4 cellular contexts compared by ENCODE assay signal in genomic region chr19:2250765-2251576, GRCh38.
TF ChIP-seq lines count a peak whose summit lies in the region.

No MANE protein-coding gene starts in this region.

TF ChIP-seq in SK-N-SH, 30 proteins besides CTCF, POLR2A, EP300 and RAD21:
- no peak for TF ChIP-seq USF2 (IDR thresholded peaks at IDR 0.05; ENCODE audit: borderline replicate concordance, low read depth, low read length)
- TF ChIP-seq MXI1 (IDR thresholded peaks at IDR 0.05; ENCODE audit: low read depth, low read length), result no peak
- TF ChIP-seq SMC3 (IDR thresholded peaks at IDR 0.05; ENCODE audit: low read depth, low read length), result no peak
- no peak for TF ChIP-seq RCOR1 (IDR thresholded peaks at IDR 0.05; ENCODE audit: low read length)
- TF ChIP-seq MEF2A (IDR thresholded peaks at IDR 0.05; ENCODE audit: borderline replicate concordance, low read depth), result no peak
- no peak for TF ChIP-seq FOXJ3 (CRISPR knock-in tag; IDR thresholded peaks at IDR 0.05)
- TF ChIP-seq JUND (IDR thresholded peaks at IDR 0.05), result no peak
- TF ChIP-seq CHD2 (IDR thresholded peaks at IDR 0.05; ENCODE audit: low read length, partially characterized antibody), result no peak
TF ChIP-seq in SK-N-SH: peak in this region for 0.

TF ChIP-seq in SK-N-SH treated with all-trans-retinoic acid at 6 μM for 48 hours, 23 proteins besides CTCF, POLR2A, EP300 and RAD21:
- TF ChIP-seq ZFP3 (CRISPR knock-in tag; IDR thresholded peaks at IDR 0.05) (no peak), ISL1 (CRISPR knock-in tag; IDR thresholded peaks at IDR 0.05) (no peak), SNAI2 (CRISPR knock-in tag; IDR thresholded peaks at IDR 0.05) (no peak), BACH2 (CRISPR knock-in tag; IDR thresholded peaks at IDR 0.05; ENCODE audit: borderline replicate concordance) (no peak)

TF ChIP-seq in GM23338, 12 proteins besides CTCF, POLR2A, EP300 and RAD21:
- TF ChIP-seq CREB1 (CRISPR knock-in tag; IDR thresholded peaks at IDR 0.05; ENCODE audit: low read depth) (no peak), ETS1 (IDR thresholded peaks at IDR 0.05) (no peak), EZH2phosphoT487 (IDR thresholded peaks at IDR 0.05; ENCODE audit: unreplicated experiment) (no peak), ZNF114 (CRISPR knock-in tag; IDR thresholded peaks at IDR 0.05) (no peak)
TF ChIP-seq in GM23338: peak in this region for 0.

TF ChIP-seq in endothelial cell of umbilical vein, 7 proteins besides CTCF, POLR2A, EP300 and RAD21:
- no peak for TF ChIP-seq POLR2AphosphoS5 (IDR thresholded peaks at IDR 0.05; ENCODE audit: insufficient read depth, low read depth, low read length)
- TF ChIP-seq EZH2 (IDR thresholded peaks at IDR 0.05; ENCODE audit: borderline replicate concordance, low read depth, low read length, severe bottlenecking), result peak; percentile 35
